Comparison of ENCODE assay signal across 9 cellular contexts in genomic region chr6:28985396-28986164, GRCh38. TPM values are rescaled to one million over a fixed set of nuclear protein-coding genes. Genes with fewer than 3 reads are reported as not detected.
A peak's percentile ranks its signal among the peaks of the same experiment; 100 is the strongest.
DNase-seq lines count a peak whose midpoint lies in the region; ATAC-seq and TF ChIP-seq lines count a peak whose summit lies in the region.
"Had no signal": no experiment of that assay in that cellular context is flagged by ENCODE, and none has a peak within 500 bp of the region (broad histone marks: within the 10 kb centered on the region; RNA-seq: fewer than 3 reads in every experiment).

No MANE protein-coding gene starts in this region.

- POLR2A ChIA-PET in CD4-positive, alpha-beta T cell (lab: Charles Lee) = interaction anchor here (0.7 to 0.9 kb wide), 2 partner anchors 45 to 119 kb away, joined by 3 to 5 read pairs; no protein-coding TSS in a partner anchor

- no peak for TF ChIP-seq POLR2A in breast epithelium (IDR thresholded peaks at IDR 0.05)

- no peak overlapping the region for H3K27ac Mint-ChIP-seq in CD4-positive, alpha-beta T cell

- H3K27me3 ChIP-seq in CD4-positive, alpha-beta T cell (ENCODE audit: control insufficient read depth, insufficient read depth, low read length) = no peaks in the 10 kb centered on the region
- no peaks in the 10 kb centered on the region for H3K27me3 ChIP-seq in HUES64 (ENCODE audit: insufficient read depth, low read length)
- H3K27me3 ChIP-seq in breast epithelium = peaks cover 0 to 2% of the 10 kb centered on the region in 2 donors
- peaks cover 0 to 6% (median 3%) of the 10 kb centered on the region in 3 donors for H3K27me3 ChIP-seq in psoas muscle (ENCODE audit: insufficient read depth in 3 of 3, low read length in 2 of 3)

- peaks cover 3% of the 10 kb centered on the region; the same call in 1 of the 2 replicates for H3K4me1 ChIP-seq in HUES64 (ENCODE audit: insufficient read depth, low read length)
- no peaks in the 10 kb centered on the region for H3K4me1 ChIP-seq in breast epithelium
- no peaks in the 10 kb centered on the region for H3K4me1 ChIP-seq in psoas muscle

- H3K36me3 Mint-ChIP-seq in CD4-positive, alpha-beta T cell (ENCODE audit: low read depth) = peaks cover 33% of the 10 kb centered on the region

- peak overlapping the region; percentile 80 for H3K4me3 Mint-ChIP-seq in CD4-positive, alpha-beta T cell

- H3K4me3 ChIP-seq in HUES64 (ENCODE audit: low read length) = peak overlapping the region; percentile 45
- peak overlapping the region; percentile 53 to 72 (median 66) for H3K4me3 ChIP-seq in breast epithelium
- peak overlapping the region; percentile 65 for H3K4me3 ChIP-seq in psoas muscle

- H3K36me3 ChIP-seq in HUES64 (ENCODE audit: insufficient read depth, low read length) (no peaks in the 10 kb centered on the region), breast epithelium (no peaks in the 10 kb centered on the region), psoas muscle (ENCODE audit: insufficient read depth in 1 of 2, low read depth in 1 of 2) (no peaks in the 10 kb centered on the region)

- DNase-seq in CD4-positive, alpha-beta T cell = no peak
- peak; percentile 84 for DNase-seq in OCI-M2 (lab: John Stamatoyannopoulos, UW; ENCODE audit: unreplicated experiment)
- peak; percentile 84 to 92 for DNase-seq in breast epithelium (ENCODE audit: low spot score in 2 of 2)
- peak; percentile 97 for DNase-seq in iPS DF 19.7 (ENCODE audit: low read depth, low spot score)
- DNase-seq in psoas muscle = peak; percentile 75 to 81

- H3K9me3 Mint-ChIP-seq in CD4-positive, alpha-beta T cell = peaks cover 6% of the 10 kb centered on the region

- TF ChIP-seq CTCF in CD4-positive, alpha-beta T cell (IDR thresholded peaks at IDR 0.05) = no peak
- TF ChIP-seq CTCF in breast epithelium (IDR thresholded peaks at IDR 0.05) (no peak), psoas muscle (IDR thresholded peaks at IDR 0.05) (no peak)

- H3K27me3 Mint-ChIP-seq in CD4-positive, alpha-beta T cell = peaks cover 64% of the 10 kb centered on the region

- no peak for ATAC-seq in CD4-positive, alpha-beta T cell (ENCODE audit: poor library complexity)
- ATAC-seq in psoas muscle (peak; percentile 42 to 63 (median 56)), HG03159 (IDR thresholded peaks at IDR 0.05; ENCODE audit: unreplicated experiment) (no peak), GM19023 (IDR thresholded peaks at IDR 0.05; ENCODE audit: unreplicated experiment) (no peak)

- H3K27ac ChIP-seq in CD4-positive, alpha-beta T cell (ENCODE audit: low read depth, low read length) = no peak overlapping the region
- no peak overlapping the region; the same call in 1 of the 2 replicates for H3K27ac ChIP-seq in HUES64 (ENCODE audit: low read depth, low read length)
- H3K27ac ChIP-seq in breast epithelium = peak overlapping the region; percentile 78 to 86
- H3K27ac ChIP-seq in psoas muscle = peak overlapping the region; percentile 46
- H3K27ac ChIP-seq: KMS-11 had no signal

- CTCF ChIA-PET in CD4-positive, alpha-beta T cell (lab: Charles Lee) = interaction anchor here (1.3 kb wide), 1 partner anchor 148 kb away, joined by 6 read pairs; no protein-coding TSS in a partner anchor

- peak overlapping the region; percentile 2; the same call in 1 of the 2 replicates for H3K9ac ChIP-seq in HUES64 (ENCODE audit: low read depth, low read length)
- H3K9ac ChIP-seq: KMS-11 had no signal

- WGBS in HUES64 = 19% methylated on average over 31 of the region's 31 CpGs
- 6 to 7% (median 7%) methylated on average over 30 to 31 of the region's 31 CpGs for WGBS in psoas muscle, 3 donors

- intact Hi-C loops in CD4-positive, alpha-beta T cell (cut with DNase I, micrococcal nuclease) = loop anchor here in 1 of 2 experiments (10.0 kb wide), 1 partner anchor 151 kb away; no protein-coding TSS in a partner anchor
- intact Hi-C loops in breast epithelium (cut with DNase I; ENCODE audit: low total_unique reads) (no loop called here), psoas muscle (cut with DNase I) (no loop called here)

- peaks cover 66% of the 10 kb centered on the region for H3K4me1 Mint-ChIP-seq in CD4-positive, alpha-beta T cell (ENCODE audit: low read depth)

- no peaks in the 10 kb centered on the region for H3K9me3 ChIP-seq in CD4-positive, alpha-beta T cell (ENCODE audit: control insufficient read depth, low read length)
- H3K9me3 ChIP-seq in HUES64 (ENCODE audit: insufficient read depth, low read depth, low read length) (no peaks in the 10 kb centered on the region), breast epithelium (no peaks in the 10 kb centered on the region), psoas muscle (no peaks in the 10 kb centered on the region)

RNA-seq across cellular contexts. Expression of gene ZNF311, which starts 19.5 kb away (rescaled TPM):
- total RNA-seq in CD4-positive, alpha-beta T cell = under 1 TPM; 0.25 to 0.31 TPM
- 0.30 TPM for polyA plus RNA-seq in HUES64 (2013, experiment 1 of 2)
- polyA plus RNA-seq in HUES64 (2013, experiment 2 of 2) = 0.44 TPM
- total RNA-seq in breast epithelium (1 to 10 TPM in 2 of 3 donors, under 1 TPM in 1; 0.96 to 3.7 (median 2.0) TPM), psoas muscle (under 1 TPM in 3 of 4 donors, not detected in 1; 0.13 to 0.36 (median 0.22) TPM)
- polyA plus RNA-seq in psoas muscle = under 1 TPM in 2 of 3 donors, not detected in 1; 0.09 to 0.10 TPM

RNA-seq across cellular contexts. Expression of gene OR2W1, which starts 59.4 kb away (rescaled TPM):
- not detected for total RNA-seq in CD4-positive, alpha-beta T cell
- not detected for polyA plus RNA-seq in HUES64 (2013, experiment 1 of 2)
- not detected for polyA plus RNA-seq in HUES64 (2013, experiment 2 of 2)
- total RNA-seq in breast epithelium (not detected), psoas muscle (not detected)
- not detected for polyA plus RNA-seq in psoas muscle

Comparison
In these comparisons a context has a peak if more than half of its experiments do, and no peak if none do; other contexts are left out.
1. ATAC-seq: peak in psoas muscle (4 of 4); none in CD4-positive, alpha-beta T cell (single experiment), HG03159 (single experiment) and GM19023 (single experiment).
2. DNase-seq: peak in OCI-M2 (single experiment), breast epithelium (2 of 2), iPS DF 19.7 (single experiment) and psoas muscle (2 of 2); none in CD4-positive, alpha-beta T cell (0 of 10).
3. H3K27ac ChIP-seq: peak in breast epithelium (2 of 2) and psoas muscle (single experiment); none in CD4-positive, alpha-beta T cell (single experiment) and HUES64 (single experiment).
4. Peak in every context shown above with its lines, with median percentiles within 50 percentile points of each other: H3K4me3 ChIP-seq.